8 cellular contexts compared by ENCODE assay signal in genomic region chr6:89413006-89413400, GRCh38. TPM values are rescaled to one million over a fixed set of nuclear protein-coding genes. Genes with fewer than 3 reads are reported as not detected.
A peak's percentile ranks its signal among the peaks of the same experiment; 100 is the strongest.
DNase-seq lines count a peak whose midpoint lies in the region; ATAC-seq and TF ChIP-seq lines count a peak whose summit lies in the region.

No MANE protein-coding gene starts in this region.

- no peaks in the 10 kb centered on the region for H3K4me1 ChIP-seq in colonic mucosa

- H4K20me1 ChIP-seq in neural cell (ENCODE audit: insufficient read depth): no peaks in the 10 kb centered on the region

- ATAC-seq in HG03196 (IDR thresholded peaks at IDR 0.05; ENCODE audit: unreplicated experiment): no peak
- ATAC-seq in GM21717 (IDR thresholded peaks at IDR 0.05; ENCODE audit: unreplicated experiment): no peak

- no peaks in the 10 kb centered on the region for H3K9me3 ChIP-seq in colonic mucosa
- H3K9me3 ChIP-seq in neural cell (ENCODE audit: low read length): no peaks in the 10 kb centered on the region

- H3K36me3 ChIP-seq in colonic mucosa: no peaks in the 10 kb centered on the region
- no peaks in the 10 kb centered on the region for H3K36me3 ChIP-seq in neural cell (ENCODE audit: insufficient read depth, low read length)

- intact Hi-C loops in colonic mucosa (cut with DNase I): no loop called here

- no peaks in the 10 kb centered on the region for H3K9me2 ChIP-seq in neural cell (ENCODE audit: insufficient read depth, low read length)

- H2AFZ ChIP-seq in neural cell (ENCODE audit: low read depth, low read length): peak overlapping the region; percentile 95

- no peaks in the 10 kb centered on the region for H3F3A ChIP-seq in neural cell (ENCODE audit: insufficient read depth, low read length, poor library complexity, severe bottlenecking)

- TF ChIP-seq EP300 in neural cell (conservative IDR thresholded peaks at IDR 0.05; ENCODE audit: poor library complexity, severe bottlenecking): no peak

- TF ChIP-seq RAD21 in neural cell (conservative IDR thresholded peaks at IDR 0.05): no peak

- H3K9ac ChIP-seq in colonic mucosa (ENCODE audit: low read depth in 2 of 2, low read length in 2 of 2) (no peak overlapping the region), neural cell (ENCODE audit: low read length) (peak overlapping the region; percentile 95)

- no peaks in the 10 kb centered on the region for H3K27me3 ChIP-seq in colonic mucosa
- no peaks in the 10 kb centered on the region for H3K27me3 ChIP-seq in neural cell (ENCODE audit: insufficient read depth, low read depth, low read length)

- no peak for TF ChIP-seq CTCF in colonic mucosa (IDR thresholded peaks at IDR 0.05)
- no peak for TF ChIP-seq CTCF in neural cell (IDR thresholded peaks at IDR 0.05; ENCODE audit: poor library complexity, severe bottlenecking)

- H3K27ac ChIP-seq in colonic mucosa (no peak overlapping the region), neural cell (ENCODE audit: low read length) (peak overlapping the region; percentile 83)

- peaks cover 13% of the 10 kb centered on the region for H3K79me2 ChIP-seq in neural cell (replicated peaks; ENCODE audit: insufficient read depth, low read length)

- H3K4me2 ChIP-seq in neural cell (ENCODE audit: low read length): peak overlapping the region; percentile 82

- H3K4me3 ChIP-seq in Jurkat, Clone E6-1 (ENCODE audit: low read length): peak overlapping the region; percentile 74
- H3K4me3 ChIP-seq in colonic mucosa: peak overlapping the region; percentile 72
- peak overlapping the region; percentile 97 for H3K4me3 ChIP-seq in neural cell (ENCODE audit: low read length)

- peak; percentile 15 for DNase-seq in CD1c-positive myeloid dendritic cell (ENCODE audit: extremely low spot score)
- no peak for DNase-seq in Jurkat, Clone E6-1 (ENCODE audit: low read depth, low spot score)
- no peak for DNase-seq in colonic mucosa
- DNase-seq in hippocampal formation (lab: John Stamatoyannopoulos, UW): no peak
- DNase-seq in cortex of kidney (lab: John Stamatoyannopoulos, UW): no peak

TF ChIP-seq in neural cell, 6 proteins besides CTCF, POLR2A, EP300 and RAD21:
- TF ChIP-seq MXI1 (conservative IDR thresholded peaks at IDR 0.05; ENCODE audit: poor library complexity, severe bottlenecking) (no peak), TAF1 (IDR thresholded peaks at IDR 0.05; ENCODE audit: low read depth) (no peak), SMC3 (conservative IDR thresholded peaks at IDR 0.05; ENCODE audit: poor library complexity) (no peak)

RNA-seq across cellular contexts. Expression of gene RRAGD, which starts 0.9 kb away (rescaled TPM):
- polyA plus RNA-seq in Jurkat, Clone E6-1 (2012; ENCODE audit: insufficient read depth, insufficient read length): 21.2 TPM
- 1 to 10 TPM; 2.0 to 4.4 TPM for total RNA-seq in colonic mucosa
- 32.2 and 34.1 TPM in 2 replicates for polyA plus RNA-seq in neural cell
- 79.6 and 83.0 TPM in 2 replicates for polyA minus RNA-seq in neural cell

RNA-seq across cellular contexts. Expression of gene ANKRD6, which starts 19.9 kb away (rescaled TPM):
- 2.2 TPM for polyA plus RNA-seq in Jurkat, Clone E6-1 (2012; ENCODE audit: insufficient read depth, insufficient read length)
- total RNA-seq in colonic mucosa: 1 to 10 TPM; 1.6 to 3.1 TPM
- polyA plus RNA-seq in neural cell: 43.5 and 57.1 TPM in 2 replicates
- polyA minus RNA-seq in neural cell: 65.0 and 73.4 TPM in 2 replicates
